In the genomic region with DNA sequence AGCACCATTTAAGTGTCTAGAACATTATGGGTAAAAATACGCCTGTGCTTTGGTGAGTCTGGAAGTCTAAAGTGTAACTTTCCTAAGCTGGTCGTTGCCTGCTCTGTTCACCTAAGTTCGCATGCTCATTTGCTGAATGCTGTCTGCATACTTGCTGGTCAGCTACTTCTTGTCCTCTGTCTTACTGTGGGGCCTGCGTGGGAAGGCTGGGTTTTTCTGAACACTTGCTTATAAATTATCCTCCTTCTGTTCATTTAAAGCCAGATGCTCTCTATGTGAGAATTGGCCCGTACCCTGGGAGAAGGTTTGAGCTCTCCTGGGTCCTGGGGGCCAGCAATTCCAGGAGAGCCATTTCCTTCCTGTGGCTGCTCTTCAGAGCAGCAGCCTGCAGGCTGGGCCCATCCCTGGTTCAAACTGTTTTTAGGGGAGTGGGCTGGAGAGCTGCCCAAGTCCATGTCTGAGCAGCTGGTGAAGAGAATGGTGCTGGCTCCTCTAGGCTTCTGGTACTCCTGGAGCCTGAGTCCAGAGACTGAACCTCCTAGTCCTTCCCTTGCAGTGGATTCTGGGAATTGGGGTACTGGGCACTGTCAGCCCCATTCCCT, we compare ENCODE assay signal across 22 cellular contexts.
DNase-seq lines count a peak whose midpoint lies in the region; ATAC-seq, FAIRE-seq and TF ChIP-seq lines count a peak whose summit lies in the region.
"Had no signal": no experiment of that assay in that cellular context is flagged by ENCODE, and none has a peak within 500 bp of the region (broad histone marks: within the 10 kb centered on the region; RNA-seq: fewer than 3 reads in every experiment).

No MANE protein-coding gene starts in this region.

- no peak for TF ChIP-seq POLR2A in GM12892 (IDR thresholded peaks at IDR 0.05; ENCODE audit: low read depth, low read length)

- TF ChIP-seq CTCF in osteocyte (IDR thresholded peaks at IDR 0.05): no peak

- ATAC-seq in effector memory CD8-positive, alpha-beta T cell (replicated peaks): no peak
- ATAC-seq: activated CD8-positive, alpha-beta T cell treated with anti-CD3 and anti-CD28 coated beads for 36 hours; activated naive CD4-positive, alpha-beta T cell treated with anti-CD3 and anti-CD28 coated beads, Interleukin-2, amount 50 U/mL, for 72 hours; activated T-cell treated with anti-CD3 and anti-CD28 coated beads, Interleukin-2, amount 50 U/mL, for 4 hours had no signal

- H3K27ac Mint-ChIP-seq in effector memory CD8-positive, alpha-beta T cell: peak overlapping the region; percentile 49 to 78
- peak overlapping the region; percentile 39 for H3K27ac Mint-ChIP-seq in osteocyte (ENCODE audit: unreplicated experiment)
- H3K27ac Mint-ChIP-seq: activated CD8-positive, alpha-beta T cell treated with anti-CD3 and anti-CD28 coated beads for 36 hours; GM23338 had no signal

- H3K9me3 Mint-ChIP-seq in effector memory CD8-positive, alpha-beta T cell: no peaks in the 10 kb centered on the region
- H3K9me3 Mint-ChIP-seq in osteocyte (ENCODE audit: unreplicated experiment): no peaks in the 10 kb centered on the region
- H3K9me3 Mint-ChIP-seq: activated CD8-positive, alpha-beta T cell treated with anti-CD3 and anti-CD28 coated beads for 36 hours; activated naive CD4-positive, alpha-beta T cell treated with anti-CD3 and anti-CD28 coated beads, Interleukin-2, amount 50 U/mL, for 72 hours; activated T-cell treated with anti-CD3 and anti-CD28 coated beads, Interleukin-2, amount 50 U/mL, for 4 hours; GM23338 had no signal

- peaks cover 45 to 56% of the 10 kb centered on the region in 2 donors for H3K4me1 Mint-ChIP-seq in effector memory CD8-positive, alpha-beta T cell (ENCODE audit: low read depth in 2 of 2)
- H3K4me1 Mint-ChIP-seq in osteocyte (ENCODE audit: unreplicated experiment): peaks cover 73% of the 10 kb centered on the region

- no peak overlapping the region for H3K4me3 Mint-ChIP-seq in effector memory CD8-positive, alpha-beta T cell
- no peak overlapping the region for H3K4me3 Mint-ChIP-seq in osteocyte (ENCODE audit: unreplicated experiment)
- H3K4me3 Mint-ChIP-seq: activated CD8-positive, alpha-beta T cell treated with anti-CD3 and anti-CD28 coated beads for 36 hours; activated T-cell treated with anti-CD3 and anti-CD28 coated beads, Interleukin-2, amount 50 U/mL, for 4 hours; GM23338 had no signal

- H3K27me3 Mint-ChIP-seq in effector memory CD8-positive, alpha-beta T cell: no peaks in the 10 kb centered on the region
- H3K27me3 Mint-ChIP-seq in osteocyte (ENCODE audit: unreplicated experiment): no peaks in the 10 kb centered on the region
- H3K27me3 Mint-ChIP-seq: activated CD8-positive, alpha-beta T cell treated with anti-CD3 and anti-CD28 coated beads for 36 hours had no signal

- DNase-seq in DMS 273 (lab: John Stamatoyannopoulos, UW; ENCODE audit: unreplicated experiment): peak; percentile 78
- peak; percentile 48 for DNase-seq in NCI-H1694 (lab: John Stamatoyannopoulos, UW)
- no peak for DNase-seq in effector memory CD8-positive, alpha-beta T cell
- DNase-seq in osteocyte (ENCODE audit: extremely low spot score, unreplicated experiment): no peak
- no peak for DNase-seq in NCI-H2196 treated with DMSO at 0.1 percent for 48 hours (lab: John Stamatoyannopoulos, UW; ENCODE audit: unreplicated experiment)
- DNase-seq in GM12892 (ENCODE audit: insufficient read length): no peak
- DNase-seq in DMS153 (lab: John Stamatoyannopoulos, UW): no peak
- no peak for DNase-seq in AG20443 (ENCODE audit: low spot score)
- DNase-seq: activated CD4-positive, CD25-positive, alpha-beta regulatory T cell; activated CD8-positive, alpha-beta T cell treated with anti-CD3 and anti-CD28 coated beads for 36 hours; activated T-cell treated with anti-CD3 and anti-CD28 coated beads, Interleukin-2, amount 50 U/mL, for 4 hours; AML-193; GDM1; Kasumi-1; kidney glomerular epithelial cell; NCI-H1105 treated with DMSO at 0.1 percent for 48 hours; stimulated activated CD4-positive, alpha-beta T cell treated with anti-CD3 and anti-CD28 coated beads, Interleukin-15, amount 100 ng/mL, for 24 hours; trophoblast cell had no signal

- H3K36me3 Mint-ChIP-seq in effector memory CD8-positive, alpha-beta T cell (ENCODE audit: insufficient read depth): peaks cover 3% of the 10 kb centered on the region
- peaks cover 1% of the 10 kb centered on the region for H3K36me3 Mint-ChIP-seq in osteocyte (ENCODE audit: unreplicated experiment)

- no peak for FAIRE-seq in GM12892 (lab: Jason Lieb, UNC)
- FAIRE-seq: D721Med, frontal cortex had no signal

Comparison
In these comparisons a context has a peak if more than half of its experiments do, and no peak if none do; other contexts are left out.
1. DNase-seq: peak in DMS 273 (single experiment) and NCI-H1694 (single experiment); none in effector memory CD8-positive, alpha-beta T cell (0 of 3), osteocyte (single experiment), NCI-H2196 treated with DMSO at 0.1 percent for 48 hours (single experiment), GM12892 (single experiment), DMS153 (single experiment) and AG20443 (single experiment).